Comparison of ENCODE assay signal across 16 cellular contexts in the genomic region with DNA sequence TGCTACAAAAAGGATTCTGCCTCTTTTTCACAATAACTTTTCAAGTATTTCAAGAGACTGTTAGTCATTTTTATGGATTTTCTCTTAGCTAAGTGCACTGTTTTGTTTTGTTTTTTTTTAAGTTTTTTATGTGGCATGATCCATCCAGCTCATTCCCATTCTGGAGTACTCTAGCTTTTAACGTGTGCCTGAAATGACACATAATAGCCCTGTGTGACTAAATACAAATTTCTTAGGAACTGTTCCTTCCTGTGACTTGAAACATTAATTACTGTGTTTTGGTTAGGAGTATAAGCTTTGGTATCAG.
DNase-seq lines count a peak whose midpoint lies in the region; ATAC-seq and TF ChIP-seq lines count a peak whose summit lies in the region.
"Had no signal": no experiment of that assay in that cellular context is flagged by ENCODE, and none has a peak within 500 bp of the region (broad histone marks: within the 10 kb centered on the region; RNA-seq: fewer than 3 reads in every experiment).

No MANE protein-coding gene starts in this region.

- H3K27me3 ChIP-seq in OCI-LY3 (ENCODE audit: low read depth, low read length) (no peaks in the 10 kb centered on the region), suprapubic skin (no peaks in the 10 kb centered on the region)
- H3K27me3 ChIP-seq: adrenal gland had no signal

- POLR2A ChIA-PET in activated CD4-positive, alpha-beta T cell treated with anti-CD3 and anti-CD28 coated beads for 36 hours (lab: Charles Lee), result interaction anchor here (0.9 kb wide), 1 partner anchor 13 kb away, joined by 3 read pairs; no protein-coding TSS in a partner anchor

- peak overlapping the region; percentile 71 for H3K9ac ChIP-seq in OCI-LY3 (ENCODE audit: low read length)

- TF ChIP-seq CTCF in OCI-LY3 (IDR thresholded peaks at IDR 0.05; ENCODE audit: low read depth, low read length) (no peak), suprapubic skin (IDR thresholded peaks at IDR 0.05) (no peak)

- H3K36me3 ChIP-seq in OCI-LY3 (replicated peaks; ENCODE audit: low read depth, low read length) (peaks cover 29% of the 10 kb centered on the region), suprapubic skin (no peaks in the 10 kb centered on the region)
- H3K36me3 ChIP-seq: adrenal gland had no signal

- H3K79me2 ChIP-seq in OCI-LY3 (ENCODE audit: low read length), result peaks cover 84% of the 10 kb centered on the region

- ATAC-seq in activated CD4-positive, alpha-beta T cell treated with anti-CD3 and anti-CD28 coated beads for 36 hours, result no peak
- ATAC-seq in HG03442 (IDR thresholded peaks at IDR 0.05; ENCODE audit: unreplicated experiment) (no peak), GM21619 (IDR thresholded peaks at IDR 0.05; ENCODE audit: unreplicated experiment) (no peak)

- no peak overlapping the region for H3K4me3 Mint-ChIP-seq in activated CD4-positive, alpha-beta T cell treated with anti-CD3 and anti-CD28 coated beads for 36 hours
- H3K4me3 Mint-ChIP-seq in activated CD4-positive, alpha-beta T cell treated with anti-CD3 and anti-CD28 coated beads, Interleukin-2, amount 10 ng/mL, durations not matched to agents 24 days and 14 days, result no peak overlapping the region
- H3K4me3 Mint-ChIP-seq: activated T-cell treated with anti-CD3 and anti-CD28 coated beads, Interleukin-2, amount 50 U/mL, for 24 hours had no signal

- H4K20me1 ChIP-seq in OCI-LY3 (ENCODE audit: insufficient read depth, low read length), result no peaks in the 10 kb centered on the region

- DNase-seq in activated CD4-positive, alpha-beta T cell treated with anti-CD3 and anti-CD28 coated beads for 36 hours, result no peak
- DNase-seq in activated CD4-positive, alpha-beta T cell treated with anti-CD3 and anti-CD28 coated beads, Interleukin-2, amount 10 ng/mL, durations not matched to agents 24 days and 14 days, result no peak
- DNase-seq in hepatic stellate cell (ENCODE audit: low spot score), result peak; percentile 5
- no peak for DNase-seq in suprapubic skin (ENCODE audit: low spot score in 2 of 2)
- no peak for DNase-seq in D341Med (ENCODE audit: low spot score)
- DNase-seq: activated CD4-positive, alpha-beta T cell treated with anti-CD3 and anti-CD28 coated beads for 4 hours; activated T-cell treated with anti-CD3 and anti-CD28 coated beads, Interleukin-2, amount 50 U/mL, for 24 hours; H7; hypothalamus; NCI-H1436 treated with DMSO at 0.1 percent for 48 hours; NCI-H69 had no signal

- H3K4me3 ChIP-seq in OCI-LY3 (ENCODE audit: low read length) (peak overlapping the region; percentile 75), suprapubic skin (peak overlapping the region; percentile 1)

- peak overlapping the region; percentile 76 for H3K4me2 ChIP-seq in OCI-LY3 (ENCODE audit: low read length)

- H3K36me3 Mint-ChIP-seq in activated CD4-positive, alpha-beta T cell treated with anti-CD3 and anti-CD28 coated beads for 36 hours (ENCODE audit: low read depth), result peaks cover 5% of the 10 kb centered on the region
- H3K36me3 Mint-ChIP-seq in activated CD4-positive, alpha-beta T cell treated with anti-CD3 and anti-CD28 coated beads, Interleukin-2, amount 10 ng/mL, durations not matched to agents 24 days and 14 days (ENCODE audit: low read depth), result peaks cover 2% of the 10 kb centered on the region

- H3K4me1 Mint-ChIP-seq in activated CD4-positive, alpha-beta T cell treated with anti-CD3 and anti-CD28 coated beads for 36 hours, result peaks cover 41% of the 10 kb centered on the region
- peaks cover 10% of the 10 kb centered on the region for H3K4me1 Mint-ChIP-seq in activated CD4-positive, alpha-beta T cell treated with anti-CD3 and anti-CD28 coated beads, Interleukin-2, amount 10 ng/mL, durations not matched to agents 24 days and 14 days

- CTCF ChIA-PET in activated CD4-positive, alpha-beta T cell treated with anti-CD3 and anti-CD28 coated beads for 36 hours (lab: Charles Lee), result interaction anchor here (1.3 to 1.5 kb wide), 3 partner anchors 20 to 81 kb away, joined by 3 read pairs; no protein-coding TSS in a partner anchor

- TF ChIP-seq EP300 in suprapubic skin (IDR thresholded peaks at IDR 0.05), result no peak

- no peaks in the 10 kb centered on the region for H3K27me3 Mint-ChIP-seq in activated CD4-positive, alpha-beta T cell treated with anti-CD3 and anti-CD28 coated beads for 36 hours
- H3K27me3 Mint-ChIP-seq in activated CD4-positive, alpha-beta T cell treated with anti-CD3 and anti-CD28 coated beads, Interleukin-2, amount 10 ng/mL, durations not matched to agents 24 days and 14 days, result no peaks in the 10 kb centered on the region
- H3K27me3 Mint-ChIP-seq: activated T-cell treated with anti-CD3 and anti-CD28 coated beads, Interleukin-2, amount 50 U/mL, for 24 hours had no signal

- H3K4me1 ChIP-seq in OCI-LY3 (ENCODE audit: low read length), result peaks cover 77% of the 10 kb centered on the region
- H3K4me1 ChIP-seq in suprapubic skin, result no peaks in the 10 kb centered on the region

- peaks cover 11% of the 10 kb centered on the region; the same call in 1 of the 2 replicates for H3K9me3 ChIP-seq in OCI-LY3 (ENCODE audit: insufficient read depth, low read length)
- no peaks in the 10 kb centered on the region for H3K9me3 ChIP-seq in suprapubic skin
- H3K9me3 ChIP-seq: adrenal gland had no signal

- WGBS in suprapubic skin, result 50% methylated on average over 1 of the region's 1 CpG

- intact Hi-C loops in activated CD4-positive, alpha-beta T cell treated with anti-CD3 and anti-CD28 coated beads for 36 hours (cut with DNase I, micrococcal nuclease), result no loop called here
- intact Hi-C loops in activated CD4-positive, alpha-beta T cell treated with anti-CD3 and anti-CD28 coated beads, Interleukin-2, amount 10 ng/mL, durations not matched to agents 24 days and 14 days (cut with micrococcal nuclease), result no loop called here

- peaks cover 6% of the 10 kb centered on the region for H3K9me3 Mint-ChIP-seq in activated CD4-positive, alpha-beta T cell treated with anti-CD3 and anti-CD28 coated beads for 36 hours (ENCODE audit: low read depth)
- H3K9me3 Mint-ChIP-seq in activated CD4-positive, alpha-beta T cell treated with anti-CD3 and anti-CD28 coated beads, Interleukin-2, amount 10 ng/mL, durations not matched to agents 24 days and 14 days, result peaks cover 3% of the 10 kb centered on the region

- no peak overlapping the region for H2AFZ ChIP-seq in OCI-LY3 (ENCODE audit: low read depth, low read length)

- peak overlapping the region; percentile 100 for H3K27ac ChIP-seq in OCI-LY3 (ENCODE audit: low read length)
- no peak overlapping the region for H3K27ac ChIP-seq in suprapubic skin
- H3K27ac ChIP-seq: epithelial cell of prostate had no signal

- H3K27ac Mint-ChIP-seq in activated CD4-positive, alpha-beta T cell treated with anti-CD3 and anti-CD28 coated beads for 36 hours, result peak overlapping the region; percentile 3
- no peak overlapping the region for H3K27ac Mint-ChIP-seq in activated CD4-positive, alpha-beta T cell treated with anti-CD3 and anti-CD28 coated beads, Interleukin-2, amount 10 ng/mL, durations not matched to agents 24 days and 14 days
- H3K27ac Mint-ChIP-seq: activated T-cell treated with anti-CD3 and anti-CD28 coated beads, Interleukin-2, amount 50 U/mL, for 24 hours had no signal

- TF ChIP-seq POLR2A in suprapubic skin (IDR thresholded peaks at IDR 0.05), result no peak
